Comparison of ENCODE assay signal across 23 cellular contexts in genomic region chr2:186576614-186577013, GRCh38. TPM values are rescaled to one million over a fixed set of nuclear protein-coding genes. Genes with fewer than 3 reads are reported as not detected.
DNase-seq lines count a peak whose midpoint lies in the region; ATAC-seq and TF ChIP-seq lines count a peak whose summit lies in the region.
"Had no signal": no experiment of that assay in that cellular context is flagged by ENCODE, and none has a peak within 500 bp of the region (broad histone marks: within the 10 kb centered on the region; RNA-seq: fewer than 3 reads in every experiment).

No MANE protein-coding gene starts in this region.

- no peak for TF ChIP-seq CTCF in brain microvascular endothelial cell (IDR thresholded peaks at IDR 0.05; ENCODE audit: low read depth, low read length, missing control alignments)
- TF ChIP-seq CTCF in foreskin keratinocyte (conservative IDR thresholded peaks at IDR 0.05), result no peak
- TF ChIP-seq CTCF in upper lobe of left lung (IDR thresholded peaks at IDR 0.05), result no peak

- DNase-seq in GM03348 (ENCODE audit: low spot score) (peak; percentile 24), brain microvascular endothelial cell (peak; percentile 64), foreskin keratinocyte (no peak), skeletal muscle cell (ENCODE audit: low read depth) (peak; percentile 75), NCI-H510A (lab: John Stamatoyannopoulos, UW) (no peak), dermis blood vessel endothelial cell (no peak), NCI-H2029 (lab: John Stamatoyannopoulos, UW) (no peak), upper lobe of left lung (no peak)
- DNase-seq: activated CD4-positive, alpha-beta T cell treated with anti-CD3 and anti-CD28 coated beads for 1 hour; activated gamma-delta T cell treated with Interleukin-2 at 50 U/mL for 16 hours; erythroblast; GDM1; left colon; NCI-H1092; NCI-H2171; NCI-H748 treated with DMSO at 0.1 percent for 48 hours; OCI-M1; ovary; sigmoid colon; stimulated activated CD4-positive, alpha-beta T cell treated with anti-CD3 and anti-CD28 coated beads, Interleukin-4, amount 100 ng/mL, for 24 hours; T1000 had no signal

- TF ChIP-seq EP300 in upper lobe of left lung (IDR thresholded peaks at IDR 0.05), result no peak

- TF ChIP-seq POLR2A in upper lobe of left lung (IDR thresholded peaks at IDR 0.05), result no peak

- ATAC-seq in foreskin keratinocyte, result no peak
- no peak for ATAC-seq in upper lobe of left lung (ENCODE audit: low FRiP score in 2 of 2)
- ATAC-seq: left colon had no signal

- WGBS in upper lobe of left lung, 2 donors, result 81 to 92% methylated on average over 3 of the region's 3 CpGs

- H3K4me1 ChIP-seq in foreskin keratinocyte (peaks cover 26% of the 10 kb centered on the region), upper lobe of left lung (peaks cover 0 to 12% (median 8%) of the 10 kb centered on the region in 4 donors)

- H3K27ac ChIP-seq in brain microvascular endothelial cell (peak overlapping the region; percentile 83), foreskin keratinocyte (peak overlapping the region; percentile 6), upper lobe of left lung (no peak overlapping the region)
- H3K27ac ChIP-seq: ovary had no signal

- in situ Hi-C loops in brain microvascular endothelial cell (cut with HindIII; ENCODE audit: low pct_ligation_motif_present, low sequenced_read_pairs), result no loop called here

- H3K36me3 ChIP-seq in brain microvascular endothelial cell (replicated peaks), result no peaks in the 10 kb centered on the region
- no peaks in the 10 kb centered on the region for H3K36me3 ChIP-seq in upper lobe of left lung
- H3K36me3 ChIP-seq: BLaER1 treated with 17β-estradiol and CSF1 and Interleukin-3, amounts not matched to agents 10 nM and 100 nM; ovary; sigmoid colon; SJSA1 had no signal

- H3K9me3 ChIP-seq in upper lobe of left lung, result no peaks in the 10 kb centered on the region
- H3K9me3 ChIP-seq: BLaER1 treated with 17β-estradiol and CSF1 and Interleukin-3, amounts not matched to agents 10 nM and 100 nM; ovary; sigmoid colon; SJSA1 had no signal

- H3K4me3 ChIP-seq in brain microvascular endothelial cell (ENCODE audit: low read depth, low read length) (no peak overlapping the region), skeletal muscle cell (ENCODE audit: low read depth, low read length) (no peak overlapping the region), upper lobe of left lung (no peak overlapping the region)
- H3K4me3 ChIP-seq: BLaER1 treated with 17β-estradiol and CSF1 and Interleukin-3, amounts not matched to agents 10 nM and 100 nM; ovary; sigmoid colon; SJSA1 had no signal

- no peaks in the 10 kb centered on the region for H3K27me3 ChIP-seq in brain microvascular endothelial cell (replicated peaks)
- no peaks in the 10 kb centered on the region for H3K27me3 ChIP-seq in foreskin keratinocyte
- no peaks in the 10 kb centered on the region for H3K27me3 ChIP-seq in upper lobe of left lung
- H3K27me3 ChIP-seq: BLaER1 treated with 17β-estradiol and CSF1 and Interleukin-3, amounts not matched to agents 10 nM and 100 nM; ovary; sigmoid colon; SJSA1 had no signal

RNA-seq across cellular contexts. Expression of gene ITGAV, which starts 13.2 kb away (rescaled TPM):
- total RNA-seq in foreskin keratinocyte (63.5 and 83.7 TPM in 2 replicates), dermis blood vessel endothelial cell (182 and 188 TPM in 2 replicates), upper lobe of left lung (10 to 100 TPM; 19.9 to 75.4 (median 58.7) TPM)
- polyA plus RNA-seq in foreskin keratinocyte, result 11.6 and 13.2 TPM in 2 replicates

Comparison
In these comparisons a context has a peak if more than half of its experiments do, and no peak if none do; other contexts are left out.
1. DNase-seq: peak in GM03348 (single experiment), brain microvascular endothelial cell (single experiment) and skeletal muscle cell (single experiment); none in foreskin keratinocyte (0 of 2), NCI-H510A (single experiment), dermis blood vessel endothelial cell (single experiment), NCI-H2029 (single experiment) and upper lobe of left lung (0 of 2).
2. H3K27ac ChIP-seq: peak in brain microvascular endothelial cell (single experiment) and foreskin keratinocyte (single experiment); none in upper lobe of left lung (0 of 4).